8 cellular contexts compared by ENCODE assay signal in genomic region chr7:75878312-75878768, GRCh38. TPM values are rescaled to one million over a fixed set of nuclear protein-coding genes. Genes with fewer than 3 reads are reported as not detected.
DNase-seq lines count a peak whose midpoint lies in the region; ATAC-seq, FAIRE-seq and TF ChIP-seq lines count a peak whose summit lies in the region.

No MANE protein-coding gene starts in this region.

- TF ChIP-seq CTCF in keratinocyte (optimal IDR thresholded peaks at IDR 0.05 in 1 of 3, IDR thresholded peaks at IDR 0.05 in 1 of 3, conservative IDR thresholded peaks at IDR 0.05 in 1 of 3; ENCODE audit: extremely low read depth in 1 of 3, insufficient read depth in 2 of 3, low read length in 3 of 3) (no peak), thoracic aorta (IDR thresholded peaks at IDR 0.05) (no peak)

- H3K27ac Mint-ChIP-seq in T-helper 2 cell treated with Interferon-gamma antibody and Interleukin-4, amounts not matched to agents 5 μg/mL and 100 μg/mL, for 36 hours, result peak overlapping the region; percentile 97
- peak overlapping the region; percentile 99 for H3K27ac Mint-ChIP-seq in activated T-helper 2 cell treated with anti-CD3 and anti-CD28 coated beads, Interferon-gamma antibody, Interleukin-2, Interleukin-4, amounts not matched to agents 10 μg/mL and 5 μg/mL and 100 μg/mL, durations not matched to agents 14 hours and 24 hours and 36 hours

- H3K9me3 Mint-ChIP-seq in T-helper 2 cell treated with Interferon-gamma antibody and Interleukin-4, amounts not matched to agents 5 μg/mL and 100 μg/mL, for 36 hours, result no peaks in the 10 kb centered on the region
- no peaks in the 10 kb centered on the region for H3K9me3 Mint-ChIP-seq in activated T-helper 2 cell treated with anti-CD3 and anti-CD28 coated beads, Interferon-gamma antibody, Interleukin-2, Interleukin-4, amounts not matched to agents 10 μg/mL and 5 μg/mL and 100 μg/mL, durations not matched to agents 14 hours and 24 hours and 36 hours

- H3K4me1 ChIP-seq in keratinocyte (ENCODE audit: control insufficient read depth, extremely low read depth, insufficient read depth, low read length) (peaks cover 30% of the 10 kb centered on the region), thoracic aorta (ENCODE audit: control insufficient read depth in 1 of 2, low read depth in 2 of 2) (peaks cover 10 to 24% of the 10 kb centered on the region in 2 donors)

- H3K27ac ChIP-seq in keratinocyte (ENCODE audit: control insufficient read depth, insufficient read depth, low read length) (peak overlapping the region; percentile 15), thoracic aorta (peak overlapping the region; percentile 61 to 75)

- peak overlapping the region; percentile 66 for H3K4me2 ChIP-seq in keratinocyte (ENCODE audit: control insufficient read depth, extremely low read depth, insufficient read depth, low read depth, low read length)

- no peaks in the 10 kb centered on the region for H3K27me3 Mint-ChIP-seq in T-helper 2 cell treated with Interferon-gamma antibody and Interleukin-4, amounts not matched to agents 5 μg/mL and 100 μg/mL, for 36 hours (ENCODE audit: low read depth)
- H3K27me3 Mint-ChIP-seq in activated T-helper 2 cell treated with anti-CD3 and anti-CD28 coated beads, Interferon-gamma antibody, Interleukin-2, Interleukin-4, amounts not matched to agents 10 μg/mL and 5 μg/mL and 100 μg/mL, durations not matched to agents 14 hours and 24 hours and 36 hours (ENCODE audit: low read depth), result no peaks in the 10 kb centered on the region

- intact Hi-C loops in activated T-helper 2 cell treated with anti-CD3 and anti-CD28 coated beads, Interferon-gamma antibody, Interleukin-2, Interleukin-4, amounts not matched to agents 10 μg/mL and 5 μg/mL and 100 μg/mL, durations not matched to agents 14 hours and 24 hours and 36 hours (cut with micrococcal nuclease), result loop anchor here (2.0 to 5.0 kb wide), 2 partner anchors 36 to 102 kb away; no protein-coding TSS in a partner anchor

- dilution Hi-C loops in keratinocyte (cut with MboI; ENCODE audit: extremely low pct_ligation_motif_present, low sequenced_read_pairs), result no loop called here

- peaks cover 23% of the 10 kb centered on the region for H3K79me2 ChIP-seq in keratinocyte (ENCODE audit: control insufficient read depth, insufficient read depth, low read length)

- peak; percentile 27 for ATAC-seq in HG03097 (IDR thresholded peaks at IDR 0.05; ENCODE audit: low FRiP score, unreplicated experiment)
- peak; percentile 5 for ATAC-seq in thoracic aorta (ENCODE audit: insufficient number of reproducible peaks, low FRiP score, low read depth)

- no peaks in the 10 kb centered on the region for H4K20me1 ChIP-seq in keratinocyte (ENCODE audit: control insufficient read depth, extremely low read depth, insufficient read depth, low read length)

- FAIRE-seq in keratinocyte (lab: Jason Lieb, UNC), result no peak

- peaks cover 14% of the 10 kb centered on the region in 2 experiments for H3K36me3 ChIP-seq in keratinocyte (ENCODE audit: control insufficient read depth in 2 of 2, extremely low read depth in 1 of 2, insufficient read depth in 2 of 2, low read length in 2 of 2)
- H3K36me3 ChIP-seq in thoracic aorta, result peaks cover 21% of the 10 kb centered on the region

- no peak for DNase-seq in T-helper 2 cell treated with Interferon-gamma antibody and Interleukin-4, amounts not matched to agents 5 μg/mL and 100 μg/mL, for 36 hours (ENCODE audit: low spot score)
- no peak for DNase-seq in T-helper 2 cell
- DNase-seq in activated T-helper 2 cell treated with anti-CD3 and anti-CD28 coated beads, Interferon-gamma antibody, Interleukin-2, Interleukin-4, amounts not matched to agents 10 μg/mL and 5 μg/mL and 100 μg/mL, durations not matched to agents 14 hours and 24 hours and 36 hours (ENCODE audit: low spot score), result no peak
- DNase-seq in keratinocyte (ENCODE audit: low read depth, low spot score), result no peak
- DNase-seq in thoracic aorta (ENCODE audit: low spot score), result no peak
- DNase-seq in NCI-H1436 treated with DMSO at 0.1 percent for 48 hours (lab: John Stamatoyannopoulos, UW), result no peak
- no peak for DNase-seq in OCI-M1 (lab: John Stamatoyannopoulos, UW)

- peak overlapping the region; percentile 34 for H2AFZ ChIP-seq in keratinocyte (ENCODE audit: control insufficient read depth, low read length)

- H3K27me3 ChIP-seq in keratinocyte (ENCODE audit: control insufficient read depth, extremely low read depth, insufficient read depth, low read length) (no peaks in the 10 kb centered on the region), thoracic aorta (replicated peaks; ENCODE audit: insufficient read depth) (no peaks in the 10 kb centered on the region)

- H3K4me3 Mint-ChIP-seq in T-helper 2 cell treated with Interferon-gamma antibody and Interleukin-4, amounts not matched to agents 5 μg/mL and 100 μg/mL, for 36 hours, result peak overlapping the region; percentile 99
- peak overlapping the region; percentile 78 for H3K4me3 Mint-ChIP-seq in activated T-helper 2 cell treated with anti-CD3 and anti-CD28 coated beads, Interferon-gamma antibody, Interleukin-2, Interleukin-4, amounts not matched to agents 10 μg/mL and 5 μg/mL and 100 μg/mL, durations not matched to agents 14 hours and 24 hours and 36 hours (ENCODE audit: low read depth)

- peaks cover 33% of the 10 kb centered on the region for H3K4me1 Mint-ChIP-seq in T-helper 2 cell treated with Interferon-gamma antibody and Interleukin-4, amounts not matched to agents 5 μg/mL and 100 μg/mL, for 36 hours (ENCODE audit: low read depth)
- peaks cover 39% of the 10 kb centered on the region for H3K4me1 Mint-ChIP-seq in activated T-helper 2 cell treated with anti-CD3 and anti-CD28 coated beads, Interferon-gamma antibody, Interleukin-2, Interleukin-4, amounts not matched to agents 10 μg/mL and 5 μg/mL and 100 μg/mL, durations not matched to agents 14 hours and 24 hours and 36 hours (ENCODE audit: low read depth)

- H3K9me3 ChIP-seq in keratinocyte (ENCODE audit: control insufficient read depth, low read depth, low read length), result no peaks in the 10 kb centered on the region
- H3K9me3 ChIP-seq in thoracic aorta, result no peaks in the 10 kb centered on the region

- no peaks in the 10 kb centered on the region for H3K9me1 ChIP-seq in keratinocyte (ENCODE audit: control insufficient read depth, extremely low read depth, insufficient read depth, low read length)

- H3K36me3 Mint-ChIP-seq in T-helper 2 cell treated with Interferon-gamma antibody and Interleukin-4, amounts not matched to agents 5 μg/mL and 100 μg/mL, for 36 hours (ENCODE audit: low read depth), result peaks cover 33% of the 10 kb centered on the region
- peaks cover 42% of the 10 kb centered on the region for H3K36me3 Mint-ChIP-seq in activated T-helper 2 cell treated with anti-CD3 and anti-CD28 coated beads, Interferon-gamma antibody, Interleukin-2, Interleukin-4, amounts not matched to agents 10 μg/mL and 5 μg/mL and 100 μg/mL, durations not matched to agents 14 hours and 24 hours and 36 hours (ENCODE audit: low read depth)

- peak overlapping the region; percentile 14 for H3K9ac ChIP-seq in keratinocyte (ENCODE audit: control insufficient read depth, extremely low read depth, insufficient read depth, low read length)

- peak overlapping the region in 1 of 3 experiments; percentile 57 for H3K4me3 ChIP-seq in keratinocyte (ENCODE audit: control insufficient read depth in 2 of 3, extremely low read depth in 1 of 3, insufficient read depth in 2 of 3, low read depth in 1 of 3, low read length in 3 of 3)
- peak overlapping the region; percentile 91 for H3K4me3 ChIP-seq in thoracic aorta

RNA-seq across cellular contexts. Expression of gene RHBDD2, which starts 0.5 kb away (rescaled TPM):
- 139 and 143 TPM in 2 replicates for total RNA-seq in activated T-helper 2 cell treated with anti-CD3 and anti-CD28 coated beads, Interferon-gamma antibody, Interleukin-2, Interleukin-4, amounts not matched to agents 10 μg/mL and 5 μg/mL and 100 μg/mL, durations not matched to agents 14 hours and 24 hours and 36 hours
- polyA plus RNA-seq in keratinocyte, result 24.1 to 35.4 TPM (median 26.3 TPM) in 3 replicates
- polyA plus RNA-seq in keratinocyte (2011; ENCODE audit: low read depth), result 10.6 TPM
- 32.2 and 47.8 TPM in 2 replicates for polyA plus RNA-seq in keratinocyte (2011; cell fraction: cytosol; rRNA removed)
- polyA plus RNA-seq in keratinocyte (2011; cell fraction: nucleus; rRNA removed), result 28.1 and 37.3 TPM in 2 replicates
- 38.2 and 59.4 TPM in 2 replicates for polyA plus RNA-seq in keratinocyte (2012; ENCODE audit: low replicate concordance)
- 24.3 to 54.7 TPM (median 34.0 TPM) in 3 replicates for polyA minus RNA-seq in keratinocyte
- 38.8 TPM for polyA minus RNA-seq in keratinocyte (2011; cell fraction: cytosol; rRNA and poly(A)+ RNA removed)
- polyA minus RNA-seq in keratinocyte (2011; cell fraction: nucleus; rRNA and poly(A)+ RNA removed), result 12.1 and 18.5 TPM in 2 replicates
- total RNA-seq in thoracic aorta, result 10 to 100 TPM; 36.5 to 52.4 TPM

RNA-seq across cellular contexts. Expression of gene POR, which starts 36.6 kb away (rescaled TPM):
- total RNA-seq in activated T-helper 2 cell treated with anti-CD3 and anti-CD28 coated beads, Interferon-gamma antibody, Interleukin-2, Interleukin-4, amounts not matched to agents 10 μg/mL and 5 μg/mL and 100 μg/mL, durations not matched to agents 14 hours and 24 hours and 36 hours, result 105 and 106 TPM in 2 replicates
- polyA plus RNA-seq in keratinocyte, result 25.9 to 35.0 TPM (median 28.6 TPM) in 3 replicates
- polyA plus RNA-seq in keratinocyte (2011; ENCODE audit: low read depth), result 56.9 TPM
- polyA plus RNA-seq in keratinocyte (2011; cell fraction: cytosol; rRNA removed), result 18.1 and 28.0 TPM in 2 replicates
- 81.8 and 114 TPM in 2 replicates for polyA plus RNA-seq in keratinocyte (2011; cell fraction: nucleus; rRNA removed)
- polyA plus RNA-seq in keratinocyte (2012; ENCODE audit: low replicate concordance), result 48.4 and 59.6 TPM in 2 replicates
- 32.7 to 104 TPM (median 40.3 TPM) in 3 replicates for polyA minus RNA-seq in keratinocyte
- 72.1 TPM for polyA minus RNA-seq in keratinocyte (2011; cell fraction: cytosol; rRNA and poly(A)+ RNA removed)
- 80.5 and 92.7 TPM in 2 replicates for polyA minus RNA-seq in keratinocyte (2011; cell fraction: nucleus; rRNA and poly(A)+ RNA removed)
- total RNA-seq in thoracic aorta, result 10 to 100 TPM; 70.1 to 77.4 TPM
